ENCODE assay signal across 8 cellular contexts in genomic region chr11:44634401-44635281, GRCh38.
DNase-seq lines count a peak whose midpoint lies in the region; ATAC-seq and TF ChIP-seq lines count a peak whose summit lies in the region.

No MANE protein-coding gene starts in this region.

- CTCF ChIA-PET in activated CD4-positive, alpha-beta memory T cell treated with anti-CD3 and anti-CD28 coated beads, Interleukin-2, amount 10 ng/mL, durations not matched to agents 7 days and 5 days (lab: Charles Lee), result interaction anchor here (0.8 to 1.4 kb wide), 4 partner anchors 10 to 277 kb away, joined by 3 to 4 read pairs (median 4); no protein-coding TSS in a partner anchor

- H3K27ac ChIP-seq in left ventricle myocardium inferior (replicated peaks), result peak overlapping the region; percentile 4
- H3K27ac ChIP-seq in sigmoid colon, result peak overlapping the region in 3 of 4 donors; percentile 24 to 59 (median 53)

- peaks cover 10% of the 10 kb centered on the region for H3K4me1 Mint-ChIP-seq in activated CD4-positive, alpha-beta memory T cell treated with anti-CD3 and anti-CD28 coated beads, Interleukin-2, amount 10 ng/mL, durations not matched to agents 7 days and 5 days

- no peak overlapping the region for H3K4me3 Mint-ChIP-seq in activated CD4-positive, alpha-beta memory T cell treated with anti-CD3 and anti-CD28 coated beads, Interleukin-2, amount 10 ng/mL, durations not matched to agents 7 days and 5 days

- H3K4me3 ChIP-seq in left ventricle myocardium inferior (peak overlapping the region; percentile 35), sigmoid colon (no peak overlapping the region)

- TF ChIP-seq EP300 in Ishikawa (IDR thresholded peaks at IDR 0.05; ENCODE audit: borderline replicate concordance), result no peak
- TF ChIP-seq EP300 in sigmoid colon (IDR thresholded peaks at IDR 0.05), result peak in 1 of 4 donors; percentile 14

- no peaks in the 10 kb centered on the region for H3K36me3 Mint-ChIP-seq in activated CD4-positive, alpha-beta memory T cell treated with anti-CD3 and anti-CD28 coated beads, Interleukin-2, amount 10 ng/mL, durations not matched to agents 7 days and 5 days (ENCODE audit: low read depth)

- H3K4me1 ChIP-seq in left ventricle myocardium inferior (peaks cover 45% of the 10 kb centered on the region), sigmoid colon (peaks cover 0 to 35% (median 27%) of the 10 kb centered on the region in 4 donors)

- H3K9me3 ChIP-seq in left ventricle myocardium inferior (replicated peaks) (no peaks in the 10 kb centered on the region), sigmoid colon (no peaks in the 10 kb centered on the region)

- WGBS in sigmoid colon, 2 donors, result 22 to 52% methylated on average over 24 of the region's 24 CpGs

- no peak overlapping the region for H3K27ac Mint-ChIP-seq in activated CD4-positive, alpha-beta memory T cell treated with anti-CD3 and anti-CD28 coated beads, Interleukin-2, amount 10 ng/mL, durations not matched to agents 7 days and 5 days

- peak; percentile 28 for DNase-seq in COLO829 (ENCODE audit: low spot score)
- peak; percentile 16 for DNase-seq in activated CD4-positive, alpha-beta memory T cell treated with anti-CD3 and anti-CD28 coated beads, Interleukin-2, amount 10 ng/mL, durations not matched to agents 7 days and 5 days
- DNase-seq in left ventricle myocardium inferior, result peak; percentile 74
- peak; percentile 89 for DNase-seq in sigmoid colon
- DNase-seq in OCI-M2 (lab: John Stamatoyannopoulos, UW; ENCODE audit: unreplicated experiment), result no peak
- no peak for DNase-seq in stimulated activated CD4-positive, alpha-beta T cell treated with anti-CD3 and anti-CD28 coated beads, Interleukin-1b, Interleukin-23, amount 100 ng/mL, for 48 hours

- ATAC-seq in GM18498 (IDR thresholded peaks at IDR 0.05; ENCODE audit: unreplicated experiment), result no peak

- peaks cover 15% of the 10 kb centered on the region for H3K27me3 Mint-ChIP-seq in activated CD4-positive, alpha-beta memory T cell treated with anti-CD3 and anti-CD28 coated beads, Interleukin-2, amount 10 ng/mL, durations not matched to agents 7 days and 5 days

- no peaks in the 10 kb centered on the region for H3K9me3 Mint-ChIP-seq in activated CD4-positive, alpha-beta memory T cell treated with anti-CD3 and anti-CD28 coated beads, Interleukin-2, amount 10 ng/mL, durations not matched to agents 7 days and 5 days

- intact Hi-C loops in left ventricle myocardium inferior (cut with micrococcal nuclease), result loop anchor here (5.0 kb wide), 1 partner anchor 93 kb away; the partner anchor contains the start of gene TSPAN18
- intact Hi-C loops in sigmoid colon (cut with DNase I), result no loop called here

- no peaks in the 10 kb centered on the region for H3K36me3 ChIP-seq in left ventricle myocardium inferior
- H3K36me3 ChIP-seq in sigmoid colon, result no peaks in the 10 kb centered on the region

- TF ChIP-seq CTCF in left ventricle myocardium inferior (IDR thresholded peaks at IDR 0.05; ENCODE audit: borderline replicate concordance) (no peak), sigmoid colon (IDR thresholded peaks at IDR 0.05) (no peak)

- POLR2A ChIA-PET in activated CD4-positive, alpha-beta memory T cell treated with anti-CD3 and anti-CD28 coated beads, Interleukin-2, amount 10 ng/mL, durations not matched to agents 7 days and 5 days (lab: Charles Lee), result no interaction called here

- TF ChIP-seq POLR2A in sigmoid colon (IDR thresholded peaks at IDR 0.05), result no peak

- no peaks in the 10 kb centered on the region for H3K27me3 ChIP-seq in left ventricle myocardium inferior (ENCODE audit: low read depth)
- no peaks in the 10 kb centered on the region for H3K27me3 ChIP-seq in sigmoid colon

- TF ChIP-seq RAD21 in Ishikawa (IDR thresholded peaks at IDR 0.05; ENCODE audit: low read depth), result no peak

TF ChIP-seq in Ishikawa, 13 proteins besides CTCF, POLR2A, EP300 and RAD21:
- TF ChIP-seq FOXM1 (IDR thresholded peaks at IDR 0.05; ENCODE audit: borderline replicate concordance, low read depth) (no peak), TAF1 (IDR thresholded peaks at IDR 0.05; ENCODE audit: low read depth) (no peak), TCF12 (IDR thresholded peaks at IDR 0.05; ENCODE audit: low read depth) (0 out of 2 replicates have a peak, but pooled peaks have one; percentile 29), NFIC (IDR thresholded peaks at IDR 0.05) (peak; percentile 74), USF1 (IDR thresholded peaks at IDR 0.05) (no peak), MAX (IDR thresholded peaks at IDR 0.05) (no peak), YY1 (IDR thresholded peaks at IDR 0.05; ENCODE audit: low read depth) (no peak), CREB1 (IDR thresholded peaks at IDR 0.05; ENCODE audit: low read depth) (0 out of 2 replicates have a peak, but pooled peaks have one; percentile 9)

Comparison
In these comparisons a context has a peak if more than half of its experiments do, and no peak if none do; other contexts are left out.
1. DNase-seq: peak in COLO829 (single experiment), activated CD4-positive, alpha-beta memory T cell treated with anti-CD3 and anti-CD28 coated beads, Interleukin-2, amount 10 ng/mL, durations not matched to agents 7 days and 5 days (single experiment), left ventricle myocardium inferior (single experiment) and sigmoid colon (single experiment); none in OCI-M2 (single experiment) and stimulated activated CD4-positive, alpha-beta T cell treated with anti-CD3 and anti-CD28 coated beads, Interleukin-1b, Interleukin-23, amount 100 ng/mL, for 48 hours (single experiment).